In genomic region chr5:17248999-17249634, GRCh38 we compare ENCODE assay signal across 11 cellular contexts. TPM values are rescaled to one million over a fixed set of nuclear protein-coding genes. Genes with fewer than 3 reads are reported as not detected.
A peak's percentile ranks its signal among the peaks of the same experiment; 100 is the strongest.
DNase-seq lines count a peak whose midpoint lies in the region; ATAC-seq, FAIRE-seq and TF ChIP-seq lines count a peak whose summit lies in the region.
"Had no signal": no experiment of that assay in that cellular context is flagged by ENCODE, and none has a peak within 500 bp of the region (broad histone marks: within the 10 kb centered on the region; RNA-seq: fewer than 3 reads in every experiment).

No MANE protein-coding gene starts in this region.

- TF ChIP-seq CTCF in mesothelial cell of epicardium (IDR thresholded peaks at IDR 0.05; ENCODE audit: unreplicated experiment): no peak

- peak; percentile 73 for DNase-seq in 8988T
- peak; percentile 99 for DNase-seq in HTR-8/SVneo (ENCODE audit: insufficient read length, low spot score)
- peak; percentile 79 for DNase-seq in amniotic stem cell (lab: John Stamatoyannopoulos, UW)
- peak; percentile 50 for DNase-seq in iPS-NIHi7 (ENCODE audit: extremely low spot score)
- no peak for DNase-seq in mesothelial cell of epicardium (ENCODE audit: low spot score in 2 of 2, unreplicated experiment in 2 of 2)
- DNase-seq in NCI-H345 (lab: John Stamatoyannopoulos, UW): no peak
- DNase-seq in activated T-cell treated with anti-CD3 and anti-CD28 coated beads, Interleukin-2, amount 50 U/mL, for 48 hours: no peak
- DNase-seq: activated T-cell treated with anti-CD3 and anti-CD28 coated beads, Interleukin-2, amount 50 U/mL, for 72 hours; heart right ventricle had no signal

- peaks cover 11% of the 10 kb centered on the region for H3K4me1 Mint-ChIP-seq in mesothelial cell of epicardium

- H3K36me3 Mint-ChIP-seq in mesothelial cell of epicardium: peaks cover 37% of the 10 kb centered on the region

- H3K9me3 Mint-ChIP-seq in mesothelial cell of epicardium: peaks cover 3% of the 10 kb centered on the region

- H3K27ac Mint-ChIP-seq in mesothelial cell of epicardium: no peak overlapping the region
- H3K27ac Mint-ChIP-seq: activated T-cell treated with anti-CD3 and anti-CD28 coated beads, Interleukin-2, amount 50 U/mL, for 72 hours had no signal

- FAIRE-seq in HTR-8/SVneo (lab: Jason Lieb, UNC): peak; percentile 65

- no peak overlapping the region for H3K4me3 Mint-ChIP-seq in mesothelial cell of epicardium
- H3K4me3 Mint-ChIP-seq: activated T-cell treated with anti-CD3 and anti-CD28 coated beads, Interleukin-2, amount 50 U/mL, for 72 hours had no signal

- no peak for ATAC-seq in HG02571 (IDR thresholded peaks at IDR 0.05; ENCODE audit: unreplicated experiment)
- ATAC-seq: activated T-cell treated with anti-CD3 and anti-CD28 coated beads, Interleukin-2, amount 50 U/mL, for 72 hours had no signal

- H3K27me3 Mint-ChIP-seq in mesothelial cell of epicardium (ENCODE audit: low read depth): no peaks in the 10 kb centered on the region

RNA-seq across cellular contexts. Expression of gene BASP1, which starts 31.7 kb away (rescaled TPM):
- 137 to 144 TPM (median 140 TPM) in 3 replicates for total RNA-seq in mesothelial cell of epicardium
- total RNA-seq: SJCRH30 had no signal

Comparison
In these comparisons a context has a peak if more than half of its experiments do, and no peak if none do; other contexts are left out.
1. DNase-seq: peak in 8988T (single experiment), HTR-8/SVneo (single experiment), amniotic stem cell (single experiment) and iPS-NIHi7 (single experiment); none in mesothelial cell of epicardium (0 of 2), NCI-H345 (single experiment) and activated T-cell treated with anti-CD3 and anti-CD28 coated beads, Interleukin-2, amount 50 U/mL, for 48 hours (0 of 2).